Comparison of ENCODE assay signal across 1 cellular context in the genomic region with DNA sequence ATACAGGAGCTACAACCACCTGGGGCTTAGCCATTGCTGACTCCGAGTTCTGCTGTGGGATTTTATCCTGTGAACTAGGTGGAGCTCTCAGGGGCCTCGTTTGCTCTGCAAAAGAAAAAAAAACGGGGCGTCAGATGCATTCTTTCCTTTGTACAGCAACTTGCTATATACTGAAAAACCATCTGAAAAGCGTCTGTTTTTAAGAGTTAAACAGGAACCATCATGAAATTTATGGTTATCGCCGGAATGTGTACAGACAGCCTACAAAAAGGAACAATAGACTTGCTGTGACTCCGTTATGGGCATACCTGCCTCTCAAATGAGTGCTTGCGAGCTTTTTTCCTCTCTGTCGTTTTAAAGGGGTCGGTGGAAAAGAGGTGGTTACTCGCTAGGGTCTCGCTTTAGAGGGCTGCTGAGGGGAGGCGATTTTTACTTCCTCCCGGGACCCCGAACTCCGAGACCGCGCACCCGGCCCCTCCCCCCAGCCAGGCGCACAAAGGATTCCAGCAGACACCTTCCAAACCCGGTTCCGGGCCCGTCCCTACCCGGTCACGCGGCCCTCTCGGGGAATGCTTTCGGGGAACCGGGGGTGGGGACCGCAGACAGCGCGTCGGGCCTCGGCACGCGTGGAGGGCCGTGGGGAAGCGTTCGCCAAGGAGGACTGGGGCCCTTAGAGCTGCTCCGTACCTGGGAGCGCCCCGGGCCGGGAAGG.
TF ChIP-seq lines count a peak whose summit lies in the region.

No MANE protein-coding gene starts in this region.

TF ChIP-seq in K562, 482 proteins besides CTCF, POLR2A, EP300 and RAD21 (continued from another document):
- TF ChIP-seq HNRNPK (IDR thresholded peaks at IDR 0.05; ENCODE audit: low read depth, low read length, poor library complexity, severe bottlenecking) (no peak), TFAP4 (CRISPR knock-in tag; IDR thresholded peaks at IDR 0.05; ENCODE audit: borderline replicate concordance) (0 out of 2 replicates have a peak, but pooled peaks have one; percentile 26), ZNF165 (CRISPR knock-in tag; IDR thresholded peaks at IDR 0.05; ENCODE audit: borderline replicate concordance) (0 out of 2 replicates have a peak, but pooled peaks have one; percentile 17), BRD4 (IDR thresholded peaks at IDR 0.05) (peak; percentile 81), ARID2 (IDR thresholded peaks at IDR 0.05) (0 out of 2 replicates have a peak, but pooled peaks have one; percentile 23), STAG1 (CRISPR knock-in tag; IDR thresholded peaks at IDR 0.05; ENCODE audit: borderline replicate concordance) (peak; percentile 57; the same call in 1 of the 2 replicates), ZNF263 (CRISPR knock-in tag; IDR thresholded peaks at IDR 0.05; ENCODE audit: borderline replicate concordance) (0 out of 2 replicates have a peak, but pooled peaks have one; percentile 58), HDAC1 (IDR thresholded peaks at IDR 0.05) (peak in 1 of 2 experiments; percentile 15; a peak in 2 of 4 replicates), ZBTB7A (IDR thresholded peaks at IDR 0.05; ENCODE audit: borderline replicate concordance, control insufficient read depth, low read depth, low read length) (peak; percentile 18; the same call in 1 of the 2 replicates), TGIF2 (CRISPR knock-in tag; IDR thresholded peaks at IDR 0.05) (peak; percentile 79; the same call in 1 of the 2 replicates), SAFB (IDR thresholded peaks at IDR 0.05; ENCODE audit: borderline replicate concordance, low read depth, low read length) (peak; percentile 85), ZNF551 (CRISPR knock-in tag; IDR thresholded peaks at IDR 0.05) (no peak), KLF13 (tag; IDR thresholded peaks at IDR 0.05; ENCODE audit: borderline replicate concordance, low read depth) (0 out of 2 replicates have a peak, but pooled peaks have one; percentile 60), IRF9 (tag; IDR thresholded peaks at IDR 0.05) (no peak), RBFOX2 (IDR thresholded peaks at IDR 0.05; ENCODE audit: low read depth, low read length) (0 out of 2 replicates have a peak, but pooled peaks have one; percentile 55)
- TF ChIP-seq, protein P1, sequence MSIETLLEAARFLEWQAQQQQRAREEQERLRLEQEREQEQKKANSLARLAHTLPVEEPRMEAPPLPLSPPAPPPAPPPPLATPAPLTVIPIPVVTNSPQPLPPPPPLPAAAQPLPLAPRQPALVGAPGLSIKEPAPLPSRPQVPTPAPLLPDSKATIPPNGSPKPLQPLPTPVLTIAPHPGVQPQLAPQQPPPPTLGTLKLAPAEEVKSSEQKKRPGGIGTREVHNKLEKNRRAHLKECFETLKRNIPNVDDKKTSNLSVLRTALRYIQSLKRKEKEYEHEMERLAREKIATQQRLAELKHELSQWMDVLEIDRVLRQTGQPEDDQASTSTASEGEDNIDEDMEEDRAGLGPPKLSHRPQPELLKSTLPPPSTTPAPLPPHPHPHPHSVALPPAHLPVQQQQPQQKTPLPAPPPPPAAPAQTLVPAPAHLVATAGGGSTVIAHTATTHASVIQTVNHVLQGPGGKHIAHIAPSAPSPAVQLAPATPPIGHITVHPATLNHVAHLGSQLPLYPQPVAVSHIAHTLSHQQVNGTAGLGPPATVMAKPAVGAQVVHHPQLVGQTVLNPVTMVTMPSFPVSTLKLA (conservative IDR thresholded peaks at IDR 0.05), result peak; percentile 2 to 18; a peak in 1 of 4 replicates
- TF ChIP-seq, protein P2, sequence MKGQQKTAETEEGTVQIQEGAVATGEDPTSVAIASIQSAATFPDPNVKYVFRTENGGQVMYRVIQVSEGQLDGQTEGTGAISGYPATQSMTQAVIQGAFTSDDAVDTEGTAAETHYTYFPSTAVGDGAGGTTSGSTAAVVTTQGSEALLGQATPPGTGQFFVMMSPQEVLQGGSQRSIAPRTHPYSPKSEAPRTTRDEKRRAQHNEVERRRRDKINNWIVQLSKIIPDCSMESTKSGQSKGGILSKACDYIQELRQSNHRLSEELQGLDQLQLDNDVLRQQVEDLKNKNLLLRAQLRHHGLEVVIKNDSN (CRISPR knock-in tag; IDR thresholded peaks at IDR 0.05), result peak; percentile 49; the same call in 1 of the 2 replicates
- TF ChIP-seq, protein P3, sequence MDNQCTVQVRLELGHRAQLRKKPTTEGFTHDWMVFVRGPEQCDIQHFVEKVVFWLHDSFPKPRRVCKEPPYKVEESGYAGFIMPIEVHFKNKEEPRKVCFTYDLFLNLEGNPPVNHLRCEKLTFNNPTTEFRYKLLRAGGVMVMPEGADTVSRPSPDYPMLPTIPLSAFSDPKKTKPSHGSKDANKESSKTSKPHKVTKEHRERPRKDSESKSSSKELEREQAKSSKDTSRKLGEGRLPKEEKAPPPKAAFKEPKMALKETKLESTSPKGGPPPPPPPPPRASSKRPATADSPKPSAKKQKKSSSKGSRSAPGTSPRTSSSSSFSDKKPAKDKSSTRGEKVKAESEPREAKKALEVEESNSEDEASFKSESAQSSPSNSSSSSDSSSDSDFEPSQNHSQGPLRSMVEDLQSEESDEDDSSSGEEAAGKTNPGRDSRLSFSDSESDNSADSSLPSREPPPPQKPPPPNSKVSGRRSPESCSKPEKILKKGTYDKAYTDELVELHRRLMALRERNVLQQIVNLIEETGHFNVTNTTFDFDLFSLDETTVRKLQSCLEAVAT (IDR thresholded peaks at IDR 0.05), result peak in 1 of 2 experiments; percentile 44; a peak in 1 of 4 replicates
